In genomic region chr6:14589192-14589591, GRCh38 we compare ENCODE assay signal across 27 cellular contexts.
"Had no signal": no experiment of that assay in that cellular context is flagged by ENCODE, and none has a peak within 500 bp of the region (broad histone marks: within the 10 kb centered on the region; RNA-seq: fewer than 3 reads in every experiment).

No MANE protein-coding gene starts in this region.

- H3K36me3 ChIP-seq: stomach, suprapubic skin, thoracic aorta, thyroid gland, tibial artery, tibial nerve, transverse colon, upper lobe of left lung, upper lobe of right lung, uterus, vagina had no signal

- H3K27me3 ChIP-seq: stomach, suprapubic skin, testis, thyroid gland, tibial artery, tibial nerve, transverse colon, upper lobe of left lung, upper lobe of right lung, uterus, vagina had no signal

- H3K4me3 ChIP-seq: stomach, suprapubic skin, testis, thoracic aorta, thyroid gland, tibial artery, tibial nerve, transverse colon, upper lobe of left lung, upper lobe of right lung, uterus, vagina had no signal

- H3K4me1 ChIP-seq: stomach, suprapubic skin, testis, thyroid gland, tibial nerve, transverse colon, upper lobe of left lung, upper lobe of right lung, uterus, vagina had no signal

- FAIRE-seq: urothelium cell line had no signal

- H3K9me3 ChIP-seq: stomach, suprapubic skin, testis, thoracic aorta, thyroid gland, tibial artery, tibial nerve, transverse colon, upper lobe of left lung, upper lobe of right lung, uterus, vagina had no signal

- ATAC-seq: stimulated activated effector memory CD8-positive, alpha-beta T cell treated with anti-CD3 and anti-CD28 coated beads, Interleukin-12 subunit alpha, Interleukin-12 subunit beta, amount 100 ng/mL, for 72 hours; stimulated activated memory B cell treated with anti-CD40 and anti-IgM and Interleukin-4, amounts not matched to agents 10 μg/mL and 1 μg/mL and 100 μg/mL, for 72 hours; stimulated activated naive B cell treated with anti-CD40 and anti-IgM and Interleukin-4, amounts not matched to agents 10 μg/mL and 1 μg/mL and 100 μg/mL, for 72 hours; stimulated activated naive CD8-positive, alpha-beta T cell treated with anti-CD3 and anti-CD28 coated beads, Interleukin-15, amount 100 ng/mL, for 72 hours; stimulated activated naive CD8-positive, alpha-beta T cell treated with anti-CD3 and anti-CD28 coated beads, Interleukin-15, Interleukin-2, amounts not matched to agents 100 U/mL and 50 U/mL, for 24 hours; upper lobe of right lung had no signal

- H3K27ac ChIP-seq: stomach, suprapubic skin, testis, thoracic aorta, thyroid gland, tibial artery, tibial nerve, transverse colon, upper lobe of left lung, upper lobe of right lung, uterus, vagina had no signal

- DNase-seq: stimulated activated CD4-positive, alpha-beta T cell treated with anti-CD3 and anti-CD28 coated beads, Interleukin-2, amount 100 ng/mL, for 48 hours; stimulated activated CD4-positive, alpha-beta T cell treated with anti-CD3 and anti-CD28 coated beads, Interleukin-4, amount 100 ng/mL, for 1 hour; stimulated activated CD4-positive, alpha-beta T cell treated with anti-CD3 and anti-CD28 coated beads, Interleukin-4, amount 100 ng/mL, for 24 hours; stimulated activated CD4-positive, alpha-beta T cell treated with anti-CD3 and anti-CD28 coated beads, Interleukin-4, amount 100 ng/mL, for 4 hours; stimulated activated CD8-positive, alpha-beta memory T cell treated with anti-CD3 and anti-CD28 coated beads, Interleukin-4, amount 100 ng/mL, for 48 hours; stimulated activated naive B cell treated with anti-CD40 and anti-IgM and Interleukin-4, amounts not matched to agents 10 μg/mL and 1 μg/mL and 100 μg/mL, for 72 hours; stimulated activated naive CD4-positive, alpha-beta T cell; stimulated activated naive CD4-positive, alpha-beta T cell treated with Interleukin-2 at 50 U/mL for 16 hours; stimulated activated naive CD8-positive, alpha-beta T cell treated with anti-CD3 and anti-CD28 coated beads, Interleukin-15, amount 100 ng/mL, for 72 hours; stimulated activated naive CD8-positive, alpha-beta T cell treated with anti-CD3 and anti-CD28 coated beads, Interleukin-15, Interleukin-2, amounts not matched to agents 100 U/mL and 50 U/mL, for 24 hours; stomach; substantia nigra; testis; thyroid gland; tibial artery; transverse colon; trophoblast cell; upper lobe of left lung; upper lobe of right lung; uterus had no signal
